In genomic region chr16:73071131-73071940, GRCh38 we compare ENCODE assay signal across 8 cellular contexts. TPM values are rescaled to one million over a fixed set of nuclear protein-coding genes. Genes with fewer than 3 reads are reported as not detected.
DNase-seq lines count a peak whose midpoint lies in the region; ATAC-seq, FAIRE-seq and TF ChIP-seq lines count a peak whose summit lies in the region.

No MANE protein-coding gene starts in this region.

- no peaks in the 10 kb centered on the region for H3K36me3 Mint-ChIP-seq in activated CD4-positive, alpha-beta T cell treated with anti-CD3 and anti-CD28 coated beads, Interleukin-2, amount 10 ng/mL, durations not matched to agents 24 days and 14 days (ENCODE audit: low read depth)
- no peaks in the 10 kb centered on the region for H3K36me3 Mint-ChIP-seq in astrocyte (ENCODE audit: low read depth, unreplicated experiment)

- no peak for ATAC-seq in HG02642 (IDR thresholded peaks at IDR 0.05; ENCODE audit: poor library complexity, unreplicated experiment)

- no peak overlapping the region for H3K27ac Mint-ChIP-seq in activated CD4-positive, alpha-beta T cell treated with anti-CD3 and anti-CD28 coated beads, Interleukin-2, amount 10 ng/mL, durations not matched to agents 24 days and 14 days
- H3K27ac Mint-ChIP-seq in astrocyte (ENCODE audit: unreplicated experiment), result peak overlapping the region; percentile 92

- peak overlapping the region; percentile 54 for H2AFZ ChIP-seq in astrocyte (ENCODE audit: low read depth, low read length)

- H3K27me3 Mint-ChIP-seq in activated CD4-positive, alpha-beta T cell treated with anti-CD3 and anti-CD28 coated beads, Interleukin-2, amount 10 ng/mL, durations not matched to agents 24 days and 14 days, result peaks cover 46% of the 10 kb centered on the region
- peaks cover 19% of the 10 kb centered on the region for H3K27me3 Mint-ChIP-seq in astrocyte (ENCODE audit: low read depth, unreplicated experiment)

- H3K9me3 ChIP-seq in astrocyte (ENCODE audit: insufficient read depth, low read depth, low read length) (no peaks in the 10 kb centered on the region), transverse colon (no peaks in the 10 kb centered on the region)

- H3K27me3 ChIP-seq in astrocyte (ENCODE audit: insufficient read depth, low read length), result no peaks in the 10 kb centered on the region
- H3K27me3 ChIP-seq in transverse colon, result peaks cover 6% of the 10 kb centered on the region

- no peak for DNase-seq in activated CD4-positive, alpha-beta T cell treated with anti-CD3 and anti-CD28 coated beads, Interleukin-2, amount 10 ng/mL, durations not matched to agents 24 days and 14 days
- DNase-seq in activated CD4-positive, alpha-beta T cell treated with anti-CD3 and anti-CD28 coated beads for 4 hours, result no peak
- DNase-seq in astrocyte (ENCODE audit: low read depth) (peak; percentile 56), left kidney (ENCODE audit: low read depth, low spot score) (peak; percentile 91), transverse colon (peak; percentile 72), hippocampal formation (lab: John Stamatoyannopoulos, UW) (no peak), OCI-M1 (lab: John Stamatoyannopoulos, UW) (no peak)

- TF ChIP-seq POLR2A in transverse colon (IDR thresholded peaks at IDR 0.05), result no peak

- 0 to 4% methylated on average over 4 to 16 of the region's 17 CpGs for WGBS in transverse colon (ENCODE audit: low coverage in 1 of 2), 2 donors

- in situ Hi-C loops in transverse colon (cut with MboI; ENCODE audit: low pct_ligation_motif_present in 1 of 4, low pct_unique_long_range_greater_than_20kb in 1 of 4, low sequenced_read_pairs in 3 of 4), result loop anchor here in 3 of 4 donors (25.0 kb wide), 2 partner anchors 234 to 409 kb away; no protein-coding TSS in a partner anchor

- no peaks in the 10 kb centered on the region for H3K9me3 Mint-ChIP-seq in activated CD4-positive, alpha-beta T cell treated with anti-CD3 and anti-CD28 coated beads, Interleukin-2, amount 10 ng/mL, durations not matched to agents 24 days and 14 days
- no peaks in the 10 kb centered on the region for H3K9me3 Mint-ChIP-seq in astrocyte (ENCODE audit: unreplicated experiment)

- no peak for FAIRE-seq in astrocyte (lab: Jason Lieb, UNC)

- intact Hi-C loops in activated CD4-positive, alpha-beta T cell treated with anti-CD3 and anti-CD28 coated beads, Interleukin-2, amount 10 ng/mL, durations not matched to agents 24 days and 14 days (cut with micrococcal nuclease), result no loop called here
- intact Hi-C loops in transverse colon (cut with DNase I; ENCODE audit: low total_unique reads), result loop anchor here (10.0 kb wide), 1 partner anchor 93 kb away; no protein-coding TSS in a partner anchor

- peak overlapping the region; percentile 59 for H3K4me3 Mint-ChIP-seq in activated CD4-positive, alpha-beta T cell treated with anti-CD3 and anti-CD28 coated beads, Interleukin-2, amount 10 ng/mL, durations not matched to agents 24 days and 14 days
- H3K4me3 Mint-ChIP-seq in astrocyte (ENCODE audit: unreplicated experiment), result peak overlapping the region; percentile 76

- TF ChIP-seq EP300 in transverse colon (IDR thresholded peaks at IDR 0.05; ENCODE audit: low read depth), result no peak

- H4K20me1 ChIP-seq in astrocyte (ENCODE audit: insufficient read depth, low read length), result no peaks in the 10 kb centered on the region

- H3K4me3 ChIP-seq in astrocyte (ENCODE audit: insufficient read depth, low read depth, low read length) (peak overlapping the region; percentile 27), transverse colon (peak overlapping the region in 3 of 4 donors; percentile 5 to 38 (median 11))

- TF ChIP-seq CTCF in astrocyte (IDR thresholded peaks at IDR 0.05; ENCODE audit: insufficient read depth, low read depth, low read length) (no peak), transverse colon (IDR thresholded peaks at IDR 0.05) (peak in 1 of 5 experiments; percentile 19)

- peaks cover 49% of the 10 kb centered on the region for H3K4me1 ChIP-seq in astrocyte (ENCODE audit: insufficient read depth, low read length)
- H3K4me1 ChIP-seq in transverse colon, result peaks cover 32 to 58% (median 49%) of the 10 kb centered on the region in 4 donors

- H3K27ac ChIP-seq in astrocyte (ENCODE audit: low read depth, low read length) (peak overlapping the region; percentile 38), transverse colon (peak overlapping the region; percentile 69 to 91 (median 78))

- H3K36me3 ChIP-seq in astrocyte (ENCODE audit: insufficient read depth, low read length) (no peaks in the 10 kb centered on the region), transverse colon (no peaks in the 10 kb centered on the region)

- H3K4me1 Mint-ChIP-seq in activated CD4-positive, alpha-beta T cell treated with anti-CD3 and anti-CD28 coated beads, Interleukin-2, amount 10 ng/mL, durations not matched to agents 24 days and 14 days, result peaks cover 5% of the 10 kb centered on the region
- peaks cover 29% of the 10 kb centered on the region for H3K4me1 Mint-ChIP-seq in astrocyte (ENCODE audit: low read depth, unreplicated experiment)

- H3K9ac ChIP-seq in astrocyte (ENCODE audit: low read length), result peak overlapping the region; percentile 53

- no peaks in the 10 kb centered on the region for H3K79me2 ChIP-seq in astrocyte (ENCODE audit: insufficient read depth, low read length)

- peak overlapping the region; percentile 75 for H3K4me2 ChIP-seq in astrocyte (ENCODE audit: low read length)

RNA-seq across cellular contexts. Expression of gene ZFHX3, which starts 23.4 kb away (rescaled TPM):
- total RNA-seq in activated CD4-positive, alpha-beta T cell treated with anti-CD3 and anti-CD28 coated beads, Interleukin-2, amount 10 ng/mL, durations not matched to agents 24 days and 14 days, result 0.49 and 0.88 TPM in 2 replicates
- 18.0 and 19.7 TPM in 2 replicates for total RNA-seq in astrocyte
- 10 to 100 TPM; 12.3 to 23.7 (median 15.3) TPM for total RNA-seq in transverse colon

Comparison
In these comparisons a context has a peak if more than half of its experiments do, and no peak if none do; other contexts are left out.
1. DNase-seq: peak in astrocyte (single experiment), left kidney (single experiment) and transverse colon (single experiment); none in activated CD4-positive, alpha-beta T cell treated with anti-CD3 and anti-CD28 coated beads, Interleukin-2, amount 10 ng/mL, durations not matched to agents 24 days and 14 days (single experiment), activated CD4-positive, alpha-beta T cell treated with anti-CD3 and anti-CD28 coated beads for 4 hours (0 of 2), hippocampal formation (0 of 2) and OCI-M1 (single experiment).